ENCODE assay signal across 8 cellular contexts in genomic region chr20:49508435-49509199, GRCh38. TPM values are rescaled to one million over a fixed set of nuclear protein-coding genes. Genes with fewer than 3 reads are reported as not detected.
DNase-seq lines count a peak whose midpoint lies in the region; ATAC-seq and TF ChIP-seq lines count a peak whose summit lies in the region.

No MANE protein-coding gene starts in this region.

- H3K9ac ChIP-seq in colonic mucosa (ENCODE audit: low read depth in 2 of 2, low read length in 2 of 2): no peak overlapping the region

- H3K9me2 ChIP-seq in PC-9 (ENCODE audit: insufficient read depth): no peaks in the 10 kb centered on the region

- peak; percentile 72 for TF ChIP-seq CTCF in PC-9 (conservative IDR thresholded peaks at IDR 0.05)
- TF ChIP-seq CTCF in colonic mucosa (IDR thresholded peaks at IDR 0.05): peak; percentile 30

- H3K9me3 ChIP-seq in PC-9 (ENCODE audit: insufficient read depth, low read depth): no peaks in the 10 kb centered on the region
- no peaks in the 10 kb centered on the region for H3K9me3 ChIP-seq in colonic mucosa

- H3F3A ChIP-seq in PC-9 (ENCODE audit: insufficient read depth, low read depth): peaks cover 12% of the 10 kb centered on the region; the same call in 1 of the 2 replicates

- H3K79me2 ChIP-seq in PC-9 (ENCODE audit: low read depth): no peaks in the 10 kb centered on the region

- POLR2A ChIA-PET in PC-9 (lab: Charles Lee; ENCODE audit: unreplicated experiment): no interaction called here

- H3K4me2 ChIP-seq in PC-9: no peak overlapping the region

- no peaks in the 10 kb centered on the region for H3K4me1 ChIP-seq in PC-9 (replicated peaks; ENCODE audit: insufficient read depth)
- no peaks in the 10 kb centered on the region for H3K4me1 ChIP-seq in colonic mucosa

- H3K27me3 ChIP-seq in PC-9 (ENCODE audit: insufficient read depth, low read depth) (peaks cover 11% of the 10 kb centered on the region; the same call in 1 of the 2 replicates), colonic mucosa (peaks cover 4% of the 10 kb centered on the region)

- 0 out of 2 replicates have a peak, but pooled peaks cover 6% of the 10 kb centered on the region for H3K36me3 ChIP-seq in PC-9 (ENCODE audit: low read depth)
- H3K36me3 ChIP-seq in colonic mucosa: no peaks in the 10 kb centered on the region

- intact Hi-C loops in PC-9 (cut with micrococcal nuclease; ENCODE audit: unreplicated experiment): loop anchor here (1.0 kb wide), 1 partner anchor 174 kb away; no protein-coding TSS in a partner anchor
- intact Hi-C loops in colonic mucosa (cut with DNase I): no loop called here

- H3K27ac ChIP-seq in PC-9 (no peak overlapping the region), colonic mucosa (no peak overlapping the region)

- H3K4me3 ChIP-seq in PC-9 (no peak overlapping the region), colonic mucosa (no peak overlapping the region)

- H2AFZ ChIP-seq in PC-9: no peak overlapping the region

- BruUV-seq in PC-9 (replicated peaks; lab: Mats Ljungman, UMichigan): no TSS peak

- CTCF ChIA-PET in PC-9 (lab: Charles Lee): no interaction called here

- ATAC-seq in GM19324 (IDR thresholded peaks at IDR 0.05; ENCODE audit: low FRiP score, unreplicated experiment) (no peak), HG02798 (IDR thresholded peaks at IDR 0.05; ENCODE audit: poor library complexity, unreplicated experiment) (no peak)

- H4K20me1 ChIP-seq in PC-9 (ENCODE audit: insufficient read depth): no peaks in the 10 kb centered on the region

- peak; percentile 29 for DNase-seq in Daoy (ENCODE audit: low read depth)
- DNase-seq in LHCN-M2 (ENCODE audit: low read depth): peak; percentile 58
- peak in 1 of 2 experiments; percentile 33 for DNase-seq in PC-9
- DNase-seq in colonic mucosa: no peak
- peak; percentile 40 for DNase-seq in midbrain (lab: John Stamatoyannopoulos, UW)
- no peak for DNase-seq in NCI-H128 (lab: John Stamatoyannopoulos, UW; ENCODE audit: unreplicated experiment)

RNA-seq across cellular contexts. Expression of gene KCNB1, which starts 26.1 kb away (rescaled TPM):
- total RNA-seq in Daoy (2014; rRNA removed; shearing (Covaris generic)): under 0.01 TPM in 1 of 2 replicates, not detected in the other
- 0.19 and 0.40 TPM in 2 replicates for total RNA-seq in LHCN-M2 (2014; rRNA removed)
- 3.4 TPM for polyA plus RNA-seq in LHCN-M2 (2012)
- 0.04 TPM in 1 of 2 replicates, not detected in the other for total RNA-seq in PC-9 (2021)
- total RNA-seq in colonic mucosa: 1 to 10 TPM in 1 of 2 donors, under 1 TPM in 1; 0.37 to 1.9 TPM

RNA-seq across cellular contexts. Expression of gene PTGIS, which starts 59.3 kb away (rescaled TPM):
- total RNA-seq in Daoy (2014; rRNA removed; shearing (Covaris generic)): 0.54 and 0.57 TPM in 2 replicates
- total RNA-seq in LHCN-M2 (2014; rRNA removed) (0.19 and 0.92 TPM in 2 replicates), PC-9 (2021) (26.9 and 30.3 TPM in 2 replicates), colonic mucosa (1 to 10 TPM in 1 of 2 donors, under 1 TPM in 1; 0.94 to 8.0 TPM)
- 0.74 TPM for polyA plus RNA-seq in LHCN-M2 (2012)

Comparison
In these comparisons a context has a peak if more than half of its experiments do, and no peak if none do; other contexts are left out.
1. DNase-seq: peak in Daoy (single experiment), LHCN-M2 (single experiment) and midbrain (single experiment); none in colonic mucosa (single experiment) and NCI-H128 (single experiment).